In the genomic region with DNA sequence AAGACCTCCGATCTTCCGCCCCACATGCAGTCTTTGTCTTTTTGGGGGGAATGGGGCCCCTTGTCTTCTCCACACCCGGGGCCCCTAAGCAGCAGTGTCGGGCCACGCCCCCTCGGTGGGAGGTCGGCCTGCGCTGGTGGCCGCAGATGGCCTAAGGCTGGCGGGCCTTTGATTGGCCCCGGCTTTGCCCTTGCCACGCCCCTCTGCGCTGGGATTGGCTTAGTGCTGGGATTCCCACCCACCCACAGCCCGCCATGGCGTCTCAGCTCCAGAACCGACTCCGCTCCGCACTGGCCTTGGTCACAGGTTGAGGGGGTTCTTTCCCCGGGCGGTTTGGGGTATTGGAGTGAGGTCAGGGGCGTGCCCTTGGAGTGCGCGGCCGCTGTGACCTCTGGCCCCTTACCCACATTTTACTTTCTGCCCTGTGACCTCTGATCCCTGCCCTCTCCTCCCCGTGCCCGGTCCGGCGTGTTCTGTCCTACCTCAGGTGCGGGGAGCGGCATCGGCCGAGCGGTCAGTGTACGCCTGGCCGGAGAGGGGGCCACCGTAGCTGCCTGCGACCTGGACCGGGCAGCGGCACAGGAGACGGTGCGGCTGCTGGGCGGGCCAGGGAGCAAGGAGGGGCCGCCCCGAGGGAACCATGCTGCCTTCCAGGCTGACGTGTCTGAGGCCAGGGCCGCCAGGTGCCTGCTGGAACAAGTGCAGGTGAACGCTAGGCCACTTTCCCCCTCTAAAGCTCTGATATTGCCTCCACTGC, we compare ENCODE assay signal across 1 cellular context.
TF ChIP-seq lines count a peak whose summit lies in the region.

Gene HSD17B8, plus strand, starts transcription at position 241 of the 757 bp plus-strand sequence. Its CDS starts 14 bp downstream, at position 255.

TF ChIP-seq in GM23338, 12 proteins besides CTCF, POLR2A, EP300 and RAD21:
- no peak for TF ChIP-seq ZNF462 (CRISPR knock-in tag; IDR thresholded peaks at IDR 0.05)
- TF ChIP-seq CREB1 (CRISPR knock-in tag; IDR thresholded peaks at IDR 0.05; ENCODE audit: low read depth): peak; percentile 46; the same call in 1 of the 2 replicates
- peak; percentile 83 for TF ChIP-seq POLR2AphosphoS5 (IDR thresholded peaks at IDR 0.05; ENCODE audit: low read depth)
